Comparison of ENCODE assay signal across 9 cellular contexts in genomic region chr2:112155331-112156151, GRCh38. TPM values are rescaled to one million over a fixed set of nuclear protein-coding genes. Genes with fewer than 3 reads are reported as not detected.
DNase-seq lines count a peak whose midpoint lies in the region; ATAC-seq, FAIRE-seq and TF ChIP-seq lines count a peak whose summit lies in the region.
"Had no signal": no experiment of that assay in that cellular context is flagged by ENCODE, and none has a peak within 500 bp of the region (broad histone marks: within the 10 kb centered on the region; RNA-seq: fewer than 3 reads in every experiment).

No MANE protein-coding gene starts in this region.

- H3K36me3 Mint-ChIP-seq in CD8-positive, alpha-beta memory T cell: no peaks in the 10 kb centered on the region
- H3K36me3 Mint-ChIP-seq in T-helper 17 cell (ENCODE audit: low read depth): no peaks in the 10 kb centered on the region
- no peaks in the 10 kb centered on the region for H3K36me3 Mint-ChIP-seq in chondrocyte (ENCODE audit: low read depth)

- no peak overlapping the region for H3K9ac ChIP-seq in GM12878 (ENCODE audit: control insufficient read depth, insufficient read depth, low read length)

- BruUV-seq in GM12878 (replicated peaks; lab: Mats Ljungman, UMichigan): no TSS peak

- H3K4me2 ChIP-seq in GM12878 (ENCODE audit: control insufficient read depth, insufficient read depth): 0 out of 2 replicates have a peak overlapping the region, but pooled peaks have one; percentile 17

- no peak for FAIRE-seq in GM12878 (lab: Jason Lieb, UNC)

- peak overlapping the region; percentile 66 for H2AFZ ChIP-seq in GM12878 (ENCODE audit: control insufficient read depth, low read depth, low read length)

- SMC1A ChIA-PET in GM12878 (lab: Charles Lee; ENCODE audit: uncharacterized antibody, unreplicated experiment): no interaction called here

- no peaks in the 10 kb centered on the region for H3K36me3 ChIP-seq in CD8-positive, alpha-beta memory T cell (ENCODE audit: insufficient read depth, low read length)
- no peaks in the 10 kb centered on the region for H3K36me3 ChIP-seq in GM12878 (ENCODE audit: control insufficient read depth in 2 of 2, insufficient read depth in 2 of 2, low read length in 1 of 2)

- no peaks in the 10 kb centered on the region for H3K79me2 ChIP-seq in GM12878 (ENCODE audit: control insufficient read depth, insufficient read depth, low read length)

- no peak for TF ChIP-seq POLR2A in GM12878 (IDR thresholded peaks at IDR 0.05; ENCODE audit: low read depth, low read length)

- in situ Hi-C loops in GM12878 (cut with MboI): no loop called here

- no peak overlapping the region for H3K27ac ChIP-seq in CD8-positive, alpha-beta memory T cell (ENCODE audit: low read depth, low read length)
- H3K27ac ChIP-seq in GM12878 (ENCODE audit: control insufficient read depth, insufficient read depth): no peak overlapping the region

- H3K4me3 ChIP-seq in CD8-positive, alpha-beta memory T cell (ENCODE audit: low read length): peak overlapping the region; percentile 31
- no peak overlapping the region for H3K4me3 ChIP-seq in GM12878

- DNase-seq in CD8-positive, alpha-beta memory T cell: peak in 3 of 5 donors; percentile 11 to 30 (median 24)
- DNase-seq in T-helper 17 cell (no peak), GM12878 (ENCODE audit: low read depth, low spot score) (no peak), sciatic nerve (ENCODE audit: low spot score) (peak; percentile 51), DMS 273 (lab: John Stamatoyannopoulos, UW; ENCODE audit: unreplicated experiment) (no peak), chondrocyte (ENCODE audit: low spot score) (no peak), inferior parietal cortex (ENCODE audit: extremely low spot score) (no peak)
- DNase-seq: NCI-H82 had no signal

- CTCF ChIA-PET in CD8-positive, alpha-beta memory T cell (lab: Charles Lee): interaction anchor here (0.5 to 0.7 kb wide), 2 partner anchors 104 to 149 kb away, joined by 3 read pairs; no protein-coding TSS in a partner anchor
- CTCF ChIA-PET in GM12878 (lab: Yijun Ruan, JAX): no interaction called here

- POLR2A ChIA-PET in CD8-positive, alpha-beta memory T cell (lab: Charles Lee): interaction anchor here (1.2 kb wide), 1 partner anchor 33 kb away, joined by 3 read pairs; no protein-coding TSS in a partner anchor
- POLR2A ChIA-PET in GM12878 (lab: Charles Lee): interaction anchor here (0.6 kb wide), 1 partner anchor 297 kb away, joined by 3 read pairs; no protein-coding TSS in a partner anchor

- intact Hi-C loops in GM12878 (cut with micrococcal nuclease; ENCODE audit: unreplicated experiment) (no loop called here), sciatic nerve (cut with DNase I) (no loop called here)

- no peaks in the 10 kb centered on the region for H3K9me3 Mint-ChIP-seq in CD8-positive, alpha-beta memory T cell
- H3K9me3 Mint-ChIP-seq in chondrocyte (ENCODE audit: low read depth): no peaks in the 10 kb centered on the region

- ATAC-seq in T-helper 17 cell: peak; percentile 28
- peak; percentile 24; the same call in 1 of the 3 replicates for ATAC-seq in GM12878
- no peak for ATAC-seq in sciatic nerve
- ATAC-seq in GM21526 (IDR thresholded peaks at IDR 0.05; ENCODE audit: low FRiP score, unreplicated experiment): no peak

- H3K4me3 Mint-ChIP-seq in CD8-positive, alpha-beta memory T cell: peak overlapping the region; percentile 18 to 89 (median 67)
- H3K4me3 Mint-ChIP-seq in T-helper 17 cell: peak overlapping the region; percentile 82
- H3K4me3 Mint-ChIP-seq in chondrocyte (ENCODE audit: unreplicated experiment): no peak overlapping the region

- H4K20me1 ChIP-seq in GM12878 (ENCODE audit: control insufficient read depth, insufficient read depth): no peaks in the 10 kb centered on the region

- RAD21 ChIA-PET in GM12878 (lab: Charles Lee; ENCODE audit: unreplicated experiment): no interaction called here

- H3K27ac Mint-ChIP-seq in CD8-positive, alpha-beta memory T cell: peak overlapping the region; percentile 12 to 92 (median 80)
- H3K27ac Mint-ChIP-seq in T-helper 17 cell (peak overlapping the region; percentile 91), chondrocyte (ENCODE audit: unreplicated experiment) (no peak overlapping the region)

- TF ChIP-seq EP300 in GM12878 (IDR thresholded peaks at IDR 0.05; ENCODE audit: borderline replicate concordance in 1 of 2, control insufficient read depth in 1 of 2, low read depth in 2 of 2, low read length in 2 of 2): no peak

- TF ChIP-seq CTCF in GM12878 (IDR thresholded peaks at IDR 0.05 in 2 of 3, conservative IDR thresholded peaks at IDR 0.05 in 1 of 3; ENCODE audit: control insufficient read depth in 2 of 3, extremely low read depth in 1 of 3, insufficient read depth in 1 of 3, low read depth in 3 of 3, low read length in 3 of 3) (no peak), chondrocyte (IDR thresholded peaks at IDR 0.05) (no peak)

- peaks cover 0 to 3% of the 10 kb centered on the region in 2 donors for H3K27me3 Mint-ChIP-seq in CD8-positive, alpha-beta memory T cell
- no peaks in the 10 kb centered on the region for H3K27me3 Mint-ChIP-seq in T-helper 17 cell
- no peaks in the 10 kb centered on the region for H3K27me3 Mint-ChIP-seq in chondrocyte (ENCODE audit: low read depth)

- no peaks in the 10 kb centered on the region for H3K9me3 ChIP-seq in CD8-positive, alpha-beta memory T cell (ENCODE audit: low read length)
- no peaks in the 10 kb centered on the region for H3K9me3 ChIP-seq in T-helper 17 cell (ENCODE audit: control insufficient read depth, low read length, poor library complexity, severe bottlenecking)
- no peaks in the 10 kb centered on the region for H3K9me3 ChIP-seq in GM12878 (replicated peaks; ENCODE audit: control insufficient read depth, insufficient read depth, low read length)

- TF ChIP-seq RAD21 in GM12878 (IDR thresholded peaks at IDR 0.05; ENCODE audit: insufficient read depth, low read depth, low read length): no peak

- peaks cover 21 to 24% (median 23%) of the 10 kb centered on the region in 3 donors for H3K4me1 Mint-ChIP-seq in CD8-positive, alpha-beta memory T cell
- H3K4me1 Mint-ChIP-seq in T-helper 17 cell (peaks cover 23% of the 10 kb centered on the region), chondrocyte (ENCODE audit: low read depth) (peaks cover 9% of the 10 kb centered on the region)

- no peaks in the 10 kb centered on the region for H3K27me3 ChIP-seq in CD8-positive, alpha-beta memory T cell (ENCODE audit: insufficient read depth, low read length, poor library complexity, severe bottlenecking)
- no peaks in the 10 kb centered on the region for H3K27me3 ChIP-seq in GM12878 (replicated peaks in 1 of 2; ENCODE audit: control insufficient read depth in 2 of 2, insufficient read depth in 2 of 2, low read length in 1 of 2)

- WGBS in GM12878 (ENCODE audit: insufficient coverage, insufficient replicate concordance, low lambda C conversion rate, missing lambda C conversion rate): 54% methylated on average over 27 of the region's 27 CpGs

- peaks cover 27% of the 10 kb centered on the region for H3K4me1 ChIP-seq in CD8-positive, alpha-beta memory T cell (ENCODE audit: insufficient read depth, low read length)
- no peaks in the 10 kb centered on the region for H3K4me1 ChIP-seq in GM12878 (ENCODE audit: control insufficient read depth, insufficient read depth, low read length)

TF ChIP-seq in GM12878, 131 proteins besides CTCF, POLR2A, EP300 and RAD21:
- TF ChIP-seq STAT1 (conservative IDR thresholded peaks at IDR 0.05) (no peak), SMAD1 (IDR thresholded peaks at IDR 0.05; ENCODE audit: low read depth, partially characterized antibody) (no peak), MLLT1 (IDR thresholded peaks at IDR 0.05) (no peak)
TF ChIP-seq in GM12878: peak in this region for 0.

RNA-seq across cellular contexts. Expression of gene FBLN7, which starts 17.4 kb away (rescaled TPM):
- total RNA-seq in CD8-positive, alpha-beta memory T cell: 1 to 10 TPM; 2.1 to 2.2 TPM
- polyA plus RNA-seq in CD8-positive, alpha-beta memory T cell: 1.4 TPM
- total RNA-seq in T-helper 17 cell (10 to 100 TPM; 17.2 to 21.7 TPM), GM12878 (2014; rRNA removed) (0.05 TPM in 1 of 2 replicates, not detected in the other), GM12878 (2014; rRNA removed; fragmentation: Illumina TruSeq; extraction: Trizol) (not detected in 2 replicates), GM12878 (2021) (0.10 TPM in 1 of 2 replicates, not detected in the other), sciatic nerve (2.3 TPM), chondrocyte (0.77 to 1.3 TPM (median 1.0 TPM) in 3 replicates)
- total RNA-seq in GM12878 (2013; cell fraction: nucleolus; rRNA removed): 0.25 and 0.47 TPM in 2 replicates
- not detected for polyA plus RNA-seq in GM12878 (2011; ENCODE audit: low read depth)
- polyA plus RNA-seq in GM12878 (2011; rRNA removed) (0.01 TPM in 1 of 2 replicates, not detected in the other), GM12878 (2014; fragmentation: Illumina TruSeq; extraction: Trizol) (0.01 TPM in 1 of 2 replicates, not detected in the other), GM12878 (2014; fragmentation: Nextera tagmentation; extraction: Ambion mirVana) (not detected), GM12878 (2014; rRNA removed) (0.11 TPM in 1 of 2 replicates, not detected in the other), GM12878 (2016; fragmentation: Nextera tagmentation; extraction: Ambion mirVana) (not detected)
- polyA plus RNA-seq in GM12878 (2011; cell fraction: cytosol; rRNA removed): not detected in 2 replicates
- 0.06 and 0.19 TPM in 2 replicates for polyA plus RNA-seq in GM12878 (2011; cell fraction: nucleus; rRNA removed)
- polyA plus RNA-seq in GM12878 (2012): not detected in 2 replicates
- 0.05 TPM in 1 of 2 replicates, not detected in the other for polyA minus RNA-seq in GM12878 (2011; rRNA and poly(A)+ RNA removed)
- polyA minus RNA-seq in GM12878 (2011; cell fraction: cytosol; rRNA and poly(A)+ RNA removed): not detected in 2 replicates
- 0.10 and 0.12 TPM in 2 replicates for polyA minus RNA-seq in GM12878 (2011; cell fraction: nucleus; rRNA and poly(A)+ RNA removed)

Comparison
In these comparisons a context has a peak if more than half of its experiments do, and no peak if none do; other contexts are left out.
1. DNase-seq: peak in CD8-positive, alpha-beta memory T cell (3 of 5) and sciatic nerve (single experiment); none in T-helper 17 cell (0 of 3), GM12878 (single experiment), DMS 273 (single experiment), chondrocyte (single experiment) and inferior parietal cortex (single experiment).
2. ATAC-seq: peak in T-helper 17 cell (single experiment) and GM12878 (single experiment); none in sciatic nerve (single experiment) and GM21526 (single experiment).